25 cellular contexts compared by ENCODE assay signal in the genomic region with DNA sequence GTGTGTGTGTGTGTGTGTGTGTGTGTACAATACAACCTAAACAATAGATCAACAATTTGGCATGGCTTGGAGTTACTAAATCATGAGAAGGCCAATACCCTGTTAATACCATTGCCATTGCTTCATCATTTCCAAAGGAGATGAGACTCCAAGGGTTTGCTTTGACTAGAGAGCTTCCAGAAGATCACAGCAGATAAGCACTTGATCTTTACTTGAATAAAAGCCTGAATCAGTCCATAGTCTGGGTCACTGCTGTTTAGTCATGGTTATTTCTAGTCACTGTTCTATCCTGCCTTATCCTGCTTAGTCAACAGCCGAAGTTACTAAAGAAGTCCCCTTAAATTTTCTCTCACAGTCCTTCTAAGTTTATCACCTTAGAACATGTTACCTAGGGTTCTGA. TPM values are rescaled to one million over a fixed set of nuclear protein-coding genes. Genes with fewer than 3 reads are reported as not detected.
"Had no signal": no experiment of that assay in that cellular context is flagged by ENCODE, and none has a peak within 500 bp of the region (broad histone marks: within the 10 kb centered on the region; RNA-seq: fewer than 3 reads in every experiment).

No MANE protein-coding gene starts in this region.

- H3K27me3 Mint-ChIP-seq: activated B cell treated with CpG ODN at 0.5 μM for 24 hours; activated CD4-positive, alpha-beta T cell treated with anti-CD3 and anti-CD28 coated beads, Interleukin-2, amount 10 ng/mL, durations not matched to agents 24 days and 14 days; activated CD8-positive, alpha-beta memory T cell treated with anti-CD3 and anti-CD28 coated beads, Interleukin-2, amount 10 ng/mL, durations not matched to agents 7 days and 5 days; activated naive CD8-positive, alpha-beta T cell treated with anti-CD3 and anti-CD28 coated beads, Interleukin-2, amount 50 U/mL, for 24 hours had no signal

- H3K36me3 Mint-ChIP-seq: activated CD8-positive, alpha-beta memory T cell treated with anti-CD3 and anti-CD28 coated beads, Interleukin-2, amount 10 ng/mL, durations not matched to agents 7 days and 5 days; activated naive CD4-positive, alpha-beta T cell treated with anti-CD3 and anti-CD28 coated beads, Interleukin-2, amount 50 U/mL, for 72 hours had no signal

- H3K4me1 Mint-ChIP-seq: activated B cell treated with CpG ODN at 0.5 μM for 24 hours; activated CD4-positive, alpha-beta T cell treated with anti-CD3 and anti-CD28 coated beads, Interleukin-2, amount 10 ng/mL, durations not matched to agents 24 days and 14 days; activated CD8-positive, alpha-beta memory T cell treated with anti-CD3 and anti-CD28 coated beads, Interleukin-2, amount 10 ng/mL, durations not matched to agents 7 days and 5 days; activated naive CD8-positive, alpha-beta T cell treated with anti-CD3 and anti-CD28 coated beads, Interleukin-2, amount 50 U/mL, for 24 hours had no signal

- H3K27ac Mint-ChIP-seq: activated B cell treated with CpG ODN at 0.5 μM for 24 hours; activated CD4-positive, alpha-beta T cell treated with anti-CD3 and anti-CD28 coated beads, Interleukin-2, amount 10 ng/mL, durations not matched to agents 24 days and 14 days; activated CD8-positive, alpha-beta memory T cell treated with anti-CD3 and anti-CD28 coated beads, Interleukin-2, amount 10 ng/mL, durations not matched to agents 7 days and 5 days; activated naive CD4-positive, alpha-beta T cell treated with anti-CD3 and anti-CD28 coated beads, Interleukin-2, amount 50 U/mL, for 72 hours; activated naive CD8-positive, alpha-beta T cell treated with anti-CD3 and anti-CD28 coated beads, Interleukin-2, amount 50 U/mL, for 24 hours; activated T-cell treated with anti-CD3 and anti-CD28 coated beads, Interleukin-2, amount 50 U/mL, for 24 hours; activated T-helper 1 cell treated with anti-CD3 and anti-CD28 coated beads, Interleukin-12 subunit alpha, Interleukin-12 subunit beta, Interleukin-2, Interleukin-4 antibody, amounts not matched to agents 30 ng/mL and 10 ng/mL and 1 ng/mL, durations not matched to agents 14 hours and 24 hours and 36 hours; T-helper 1 cell treated with Interleukin-12 subunit alpha and Interleukin-12 subunit beta and Interleukin-4 antibody, amounts not matched to agents 30 μg/mL and 1 μg/mL, for 36 hours had no signal

- ATAC-seq: activated CD8-positive, alpha-beta memory T cell treated with anti-CD3 and anti-CD28 coated beads, Interleukin-2, amount 10 ng/mL, durations not matched to agents 7 days and 5 days; activated naive CD4-positive, alpha-beta T cell treated with anti-CD3 and anti-CD28 coated beads, Interleukin-2, amount 50 U/mL, for 72 hours; activated naive CD8-positive, alpha-beta T cell treated with anti-CD3 and anti-CD28 coated beads, Interleukin-2, amount 50 U/mL, for 24 hours; Panc1; SK-N-SH treated with all-trans-retinoic acid at 6 μM for 48 hours had no signal

- H3K9me3 Mint-ChIP-seq: activated B cell treated with CpG ODN at 0.5 μM for 24 hours; activated CD4-positive, alpha-beta T cell treated with anti-CD3 and anti-CD28 coated beads, Interleukin-2, amount 10 ng/mL, durations not matched to agents 24 days and 14 days; activated naive CD4-positive, alpha-beta T cell treated with anti-CD3 and anti-CD28 coated beads, Interleukin-2, amount 50 U/mL, for 72 hours; activated naive CD8-positive, alpha-beta T cell treated with anti-CD3 and anti-CD28 coated beads, Interleukin-2, amount 50 U/mL, for 24 hours; activated T-cell treated with anti-CD3 and anti-CD28 coated beads, Interleukin-2, amount 50 U/mL, for 24 hours; activated T-helper 1 cell treated with anti-CD3 and anti-CD28 coated beads, Interleukin-12 subunit alpha, Interleukin-12 subunit beta, Interleukin-2, Interleukin-4 antibody, amounts not matched to agents 30 ng/mL and 10 ng/mL and 1 ng/mL, durations not matched to agents 14 hours and 24 hours and 36 hours; T-helper 1 cell treated with Interleukin-12 subunit alpha and Interleukin-12 subunit beta and Interleukin-4 antibody, amounts not matched to agents 30 μg/mL and 1 μg/mL, for 36 hours had no signal

- H3K4me3 Mint-ChIP-seq: activated B cell treated with CpG ODN at 0.5 μM for 24 hours; activated CD4-positive, alpha-beta T cell treated with anti-CD3 and anti-CD28 coated beads, Interleukin-2, amount 10 ng/mL, durations not matched to agents 24 days and 14 days; activated CD8-positive, alpha-beta memory T cell treated with anti-CD3 and anti-CD28 coated beads, Interleukin-2, amount 10 ng/mL, durations not matched to agents 7 days and 5 days; activated naive CD8-positive, alpha-beta T cell treated with anti-CD3 and anti-CD28 coated beads, Interleukin-2, amount 50 U/mL, for 24 hours; activated T-cell treated with anti-CD3 and anti-CD28 coated beads, Interleukin-2, amount 50 U/mL, for 24 hours; activated T-helper 1 cell treated with anti-CD3 and anti-CD28 coated beads, Interleukin-12 subunit alpha, Interleukin-12 subunit beta, Interleukin-2, Interleukin-4 antibody, amounts not matched to agents 30 ng/mL and 10 ng/mL and 1 ng/mL, durations not matched to agents 14 hours and 24 hours and 36 hours; T-helper 1 cell treated with Interleukin-12 subunit alpha and Interleukin-12 subunit beta and Interleukin-4 antibody, amounts not matched to agents 30 μg/mL and 1 μg/mL, for 36 hours had no signal

- DNase-seq: activated B cell treated with CpG ODN at 0.5 μM for 24 hours; activated CD4-positive, alpha-beta T cell treated with anti-CD3 and anti-CD28 coated beads for 1 hour; activated CD4-positive, alpha-beta T cell treated with anti-CD3 and anti-CD28 coated beads, Interleukin-2, amount 10 ng/mL, durations not matched to agents 24 days and 14 days; activated CD4-positive, alpha-beta T cell treated with anti-CD3 and anti-CD28 coated beads, Interleukin-2, amount 50 U/mL, for 48 hours; activated CD8-positive, alpha-beta memory T cell treated with anti-CD3 and anti-CD28 coated beads, Interleukin-2, amount 10 ng/mL, durations not matched to agents 7 days and 5 days; activated effector memory CD4-positive, alpha-beta T cell treated with Interleukin-2 at 50 U/mL for 16 hours; activated naive CD4-positive, alpha-beta T cell; activated naive CD8-positive, alpha-beta T cell treated with anti-CD3 and anti-CD28 coated beads, Interleukin-2, amount 50 U/mL, for 24 hours; activated T-cell treated with anti-CD3 and anti-CD28 coated beads, Interleukin-2, amount 50 U/mL, for 24 hours; amygdala; brain microvascular endothelial cell; NCI-H1105 treated with DMSO at 0.1 percent for 48 hours; NCI-H1436 treated with DMSO at 0.1 percent for 48 hours; NCI-H187; NCI-H2081; NCI-H510A treated with DMSO at 0.1 percent for 48 hours; NCI-H69; NK-92 treated with Interleukin-12 subunit alpha and Interleukin-12 subunit beta, amount 100 ng/mL, for 24 hours; OCI-M1; Right ventricle myocardium superior had no signal

RNA-seq across cellular contexts. Expression of gene RAB40AL, which starts 58.2 kb away (rescaled TPM):
- total RNA-seq: Right ventricle myocardium superior had no signal
